13 cellular contexts compared by ENCODE assay signal in genomic region chr9:135220601-135221575, GRCh38.
"Had no signal": no experiment of that assay in that cellular context is flagged by ENCODE, and none has a peak within 500 bp of the region (broad histone marks: within the 10 kb centered on the region; RNA-seq: fewer than 3 reads in every experiment).

No MANE protein-coding gene starts in this region.

- H3K36me3 ChIP-seq: ascending aorta had no signal

- H3K4me3 ChIP-seq: ascending aorta, coronary artery had no signal

- H3K9me3 ChIP-seq: ascending aorta had no signal

- H3K27ac ChIP-seq: ascending aorta, coronary artery had no signal

- DNase-seq: activated CD4-positive, alpha-beta T cell treated with anti-CD3 and anti-CD28 coated beads for 36 hours; activated CD8-positive, alpha-beta memory T cell treated with anti-CD3 and anti-CD28 coated beads, Interleukin-2, amount 50 U/mL, for 4 hours; activated CD8-positive, alpha-beta T cell treated with anti-CD3 and anti-CD28 coated beads for 36 hours; caudate nucleus; effector CD8-positive, alpha-beta T cell; islet precursor cell; stimulated activated CD4-positive, alpha-beta T cell treated with anti-CD3 and anti-CD28 coated beads, Interleukin-2, amount 100 ng/mL, for 24 hours; stimulated activated naive CD4-positive, alpha-beta T cell; T-helper 9 cell had no signal

- H3K4me1 ChIP-seq: ascending aorta had no signal

- ATAC-seq: activated CD4-positive, alpha-beta T cell treated with anti-CD3 and anti-CD28 coated beads for 36 hours; activated CD8-positive, alpha-beta T cell treated with anti-CD3 and anti-CD28 coated beads for 36 hours; right cardiac atrium had no signal

- FAIRE-seq: frontal cortex had no signal
